Comparison of ENCODE assay signal across 1 cellular context in the genomic region with DNA sequence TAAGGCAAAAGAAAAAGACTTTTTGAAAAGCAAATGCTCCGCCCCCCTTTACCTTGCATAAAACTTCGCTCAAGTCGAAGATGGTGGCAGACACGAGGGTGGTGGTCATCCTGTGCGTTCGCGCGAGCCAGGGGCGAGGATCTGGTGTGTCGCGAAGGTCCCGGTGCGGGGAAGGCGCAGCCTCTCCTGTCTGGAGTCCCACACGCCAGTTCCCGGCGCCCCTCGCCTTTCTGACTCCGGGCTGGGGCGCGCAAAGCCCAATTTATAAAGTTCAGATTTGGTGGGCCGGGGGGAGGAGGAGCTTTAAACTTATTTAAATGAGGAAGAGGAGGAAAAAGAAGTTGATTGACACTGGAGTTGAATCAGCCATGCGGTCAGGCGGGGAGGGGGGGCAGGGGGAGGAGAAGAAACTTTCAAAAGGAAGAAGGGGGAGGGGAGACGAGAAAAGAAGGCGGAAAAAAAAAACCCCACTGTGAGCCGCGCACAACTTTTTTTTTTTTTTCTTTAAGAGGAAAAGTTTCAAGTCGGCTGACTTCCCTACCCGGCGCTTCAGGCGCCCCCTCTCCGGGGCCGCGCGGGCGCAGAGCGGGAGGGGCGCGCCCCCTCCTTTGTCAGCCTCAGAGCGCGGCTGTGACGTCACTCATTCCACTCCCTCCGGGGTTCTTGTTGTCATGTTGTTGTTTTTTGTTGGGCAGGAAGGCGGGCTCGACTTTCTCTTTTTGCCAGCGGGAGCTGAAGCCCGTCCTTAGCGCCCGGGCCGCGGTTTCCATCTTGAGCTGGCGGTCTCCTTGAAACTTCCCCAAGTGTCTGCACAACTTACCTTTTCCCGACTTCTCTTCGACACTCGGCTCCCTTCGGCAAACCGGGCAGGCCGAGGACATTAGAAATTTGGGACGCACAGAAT.
TF ChIP-seq lines count a peak whose summit lies in the region.

Gene ZFP36L1 (minus strand): TSS at position 238 of the 904 bp plus-strand sequence. CDS start 129 bp downstream, at position 109.

TF ChIP-seq in HEK293, 187 proteins besides CTCF, POLR2A, EP300 and RAD21 (continued from another document and continues in another):
- TF ChIP-seq ZNF76 (tag by site-specific recombination; IDR thresholded peaks at IDR 0.05; ENCODE audit: borderline replicate concordance, low read depth) (no peak; the same call in 1 of the 2 replicates), TSHZ1 (tag by site-specific recombination; IDR thresholded peaks at IDR 0.05; ENCODE audit: borderline replicate concordance) (no peak), ZNF548 (tag by site-specific recombination; IDR thresholded peaks at IDR 0.05) (no peak), ZNF707 (tag by site-specific recombination; IDR thresholded peaks at IDR 0.05) (no peak), GLI2 (tag by site-specific recombination; IDR thresholded peaks at IDR 0.05; ENCODE audit: borderline replicate concordance, low read depth) (no peak), ZNF292 (tag by site-specific recombination; IDR thresholded peaks at IDR 0.05; ENCODE audit: borderline replicate concordance, low read depth) (no peak), BCL11B (tag by site-specific recombination; IDR thresholded peaks at IDR 0.05; ENCODE audit: low read depth) (no peak), ZNF394 (tag by site-specific recombination; IDR thresholded peaks at IDR 0.05; ENCODE audit: borderline replicate concordance) (no peak), ZNF19 (tag by site-specific recombination; IDR thresholded peaks at IDR 0.05; ENCODE audit: low read depth) (no peak), ZNF133 (tag by site-specific recombination; IDR thresholded peaks at IDR 0.05) (no peak), ZNF585B (tag by site-specific recombination; IDR thresholded peaks at IDR 0.05) (no peak), ZNF184 (tag by site-specific recombination; IDR thresholded peaks at IDR 0.05) (no peak), OSR2 (tag by site-specific recombination; IDR thresholded peaks at IDR 0.05) (no peak), ZNF23 (tag by site-specific recombination; IDR thresholded peaks at IDR 0.05; ENCODE audit: borderline replicate concordance) (no peak), ZFHX2 (tag by site-specific recombination; conservative IDR thresholded peaks at IDR 0.05) (peak; percentile 18; the same call in 1 of the 2 replicates), ZBTB48 (tag by site-specific recombination; IDR thresholded peaks at IDR 0.05) (no peak), ZBTB21 (tag by site-specific recombination; IDR thresholded peaks at IDR 0.05) (peak; percentile 96), ZNF623 (tag by site-specific recombination; IDR thresholded peaks at IDR 0.05) (no peak), ZNF596 (tag by site-specific recombination; IDR thresholded peaks at IDR 0.05) (no peak), ZSCAN4 (tag by site-specific recombination; IDR thresholded peaks at IDR 0.05) (no peak), ZFP69B (tag by site-specific recombination; IDR thresholded peaks at IDR 0.05) (no peak), MYNN (tag by site-specific recombination; IDR thresholded peaks at IDR 0.05; ENCODE audit: borderline replicate concordance) (no peak), ZBTB1 (tag by site-specific recombination; IDR thresholded peaks at IDR 0.05) (no peak), ZNF48 (tag by site-specific recombination; IDR thresholded peaks at IDR 0.05) (no peak), ZNF341 (tag by site-specific recombination; IDR thresholded peaks at IDR 0.05; ENCODE audit: low read depth) (peak; percentile 89), SCRT2 (tag by site-specific recombination; IDR thresholded peaks at IDR 0.05) (no peak), AEBP2 (tag by site-specific recombination; IDR thresholded peaks at IDR 0.05; ENCODE audit: borderline replicate concordance) (no peak), SETDB1 (IDR thresholded peaks at IDR 0.05; ENCODE audit: insufficient read length, low read length) (no peak), ZNF248 (tag by site-specific recombination; IDR thresholded peaks at IDR 0.05) (no peak), ZNF175 (tag by site-specific recombination; IDR thresholded peaks at IDR 0.05) (no peak), ZNF239 (tag by site-specific recombination; IDR thresholded peaks at IDR 0.05) (no peak), ZNF16 (tag by site-specific recombination; IDR thresholded peaks at IDR 0.05; ENCODE audit: low read depth) (no peak), ZNF404 (tag by site-specific recombination; IDR thresholded peaks at IDR 0.05) (no peak), ZNF600 (tag by site-specific recombination; IDR thresholded peaks at IDR 0.05) (peak; percentile 85), PBX3 (CRISPR knock-in tag; IDR thresholded peaks at IDR 0.05) (no peak), REPIN1 (tag by site-specific recombination; IDR thresholded peaks at IDR 0.05; ENCODE audit: low read depth) (no peak), ZNF266 (tag by site-specific recombination; IDR thresholded peaks at IDR 0.05; ENCODE audit: low read depth) (no peak)
- TF ChIP-seq, protein P1, sequence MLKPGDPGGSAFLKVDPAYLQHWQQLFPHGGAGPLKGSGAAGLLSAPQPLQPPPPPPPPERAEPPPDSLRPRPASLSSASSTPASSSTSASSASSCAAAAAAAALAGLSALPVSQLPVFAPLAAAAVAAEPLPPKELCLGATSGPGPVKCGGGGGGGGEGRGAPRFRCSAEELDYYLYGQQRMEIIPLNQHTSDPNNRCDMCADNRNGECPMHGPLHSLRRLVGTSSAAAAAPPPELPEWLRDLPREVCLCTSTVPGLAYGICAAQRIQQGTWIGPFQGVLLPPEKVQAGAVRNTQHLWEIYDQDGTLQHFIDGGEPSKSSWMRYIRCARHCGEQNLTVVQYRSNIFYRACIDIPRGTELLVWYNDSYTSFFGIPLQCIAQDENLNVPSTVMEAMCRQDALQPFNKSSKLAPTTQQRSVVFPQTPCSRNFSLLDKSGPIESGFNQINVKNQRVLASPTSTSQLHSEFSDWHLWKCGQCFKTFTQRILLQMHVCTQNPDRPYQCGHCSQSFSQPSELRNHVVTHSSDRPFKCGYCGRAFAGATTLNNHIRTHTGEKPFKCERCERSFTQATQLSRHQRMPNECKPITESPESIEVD (tag by site-specific recombination; IDR thresholded peaks at IDR 0.05), result peak; percentile 66
- TF ChIP-seq, protein P2, sequence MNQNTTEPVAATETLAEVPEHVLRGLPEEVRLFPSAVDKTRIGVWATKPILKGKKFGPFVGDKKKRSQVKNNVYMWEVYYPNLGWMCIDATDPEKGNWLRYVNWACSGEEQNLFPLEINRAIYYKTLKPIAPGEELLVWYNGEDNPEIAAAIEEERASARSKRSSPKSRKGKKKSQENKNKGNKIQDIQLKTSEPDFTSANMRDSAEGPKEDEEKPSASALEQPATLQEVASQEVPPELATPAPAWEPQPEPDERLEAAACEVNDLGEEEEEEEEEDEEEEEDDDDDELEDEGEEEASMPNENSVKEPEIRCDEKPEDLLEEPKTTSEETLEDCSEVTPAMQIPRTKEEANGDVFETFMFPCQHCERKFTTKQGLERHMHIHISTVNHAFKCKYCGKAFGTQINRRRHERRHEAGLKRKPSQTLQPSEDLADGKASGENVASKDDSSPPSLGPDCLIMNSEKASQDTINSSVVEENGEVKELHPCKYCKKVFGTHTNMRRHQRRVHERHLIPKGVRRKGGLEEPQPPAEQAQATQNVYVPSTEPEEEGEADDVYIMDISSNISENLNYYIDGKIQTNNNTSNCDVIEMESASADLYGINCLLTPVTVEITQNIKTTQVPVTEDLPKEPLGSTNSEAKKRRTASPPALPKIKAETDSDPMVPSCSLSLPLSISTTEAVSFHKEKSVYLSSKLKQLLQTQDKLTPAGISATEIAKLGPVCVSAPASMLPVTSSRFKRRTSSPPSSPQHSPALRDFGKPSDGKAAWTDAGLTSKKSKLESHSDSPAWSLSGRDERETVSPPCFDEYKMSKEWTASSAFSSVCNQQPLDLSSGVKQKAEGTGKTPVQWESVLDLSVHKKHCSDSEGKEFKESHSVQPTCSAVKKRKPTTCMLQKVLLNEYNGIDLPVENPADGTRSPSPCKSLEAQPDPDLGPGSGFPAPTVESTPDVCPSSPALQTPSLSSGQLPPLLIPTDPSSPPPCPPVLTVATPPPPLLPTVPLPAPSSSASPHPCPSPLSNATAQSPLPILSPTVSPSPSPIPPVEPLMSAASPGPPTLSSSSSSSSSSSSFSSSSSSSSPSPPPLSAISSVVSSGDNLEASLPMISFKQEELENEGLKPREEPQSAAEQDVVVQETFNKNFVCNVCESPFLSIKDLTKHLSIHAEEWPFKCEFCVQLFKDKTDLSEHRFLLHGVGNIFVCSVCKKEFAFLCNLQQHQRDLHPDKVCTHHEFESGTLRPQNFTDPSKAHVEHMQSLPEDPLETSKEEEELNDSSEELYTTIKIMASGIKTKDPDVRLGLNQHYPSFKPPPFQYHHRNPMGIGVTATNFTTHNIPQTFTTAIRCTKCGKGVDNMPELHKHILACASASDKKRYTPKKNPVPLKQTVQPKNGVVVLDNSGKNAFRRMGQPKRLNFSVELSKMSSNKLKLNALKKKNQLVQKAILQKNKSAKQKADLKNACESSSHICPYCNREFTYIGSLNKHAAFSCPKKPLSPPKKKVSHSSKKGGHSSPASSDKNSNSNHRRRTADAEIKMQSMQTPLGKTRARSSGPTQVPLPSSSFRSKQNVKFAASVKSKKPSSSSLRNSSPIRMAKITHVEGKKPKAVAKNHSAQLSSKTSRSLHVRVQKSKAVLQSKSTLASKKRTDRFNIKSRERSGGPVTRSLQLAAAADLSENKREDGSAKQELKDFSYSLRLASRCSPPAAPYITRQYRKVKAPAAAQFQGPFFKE (tag by site-specific recombination; IDR thresholded peaks at IDR 0.05; ENCODE audit: borderline replicate concordance), result no peak
- TF ChIP-seq, protein P3, sequence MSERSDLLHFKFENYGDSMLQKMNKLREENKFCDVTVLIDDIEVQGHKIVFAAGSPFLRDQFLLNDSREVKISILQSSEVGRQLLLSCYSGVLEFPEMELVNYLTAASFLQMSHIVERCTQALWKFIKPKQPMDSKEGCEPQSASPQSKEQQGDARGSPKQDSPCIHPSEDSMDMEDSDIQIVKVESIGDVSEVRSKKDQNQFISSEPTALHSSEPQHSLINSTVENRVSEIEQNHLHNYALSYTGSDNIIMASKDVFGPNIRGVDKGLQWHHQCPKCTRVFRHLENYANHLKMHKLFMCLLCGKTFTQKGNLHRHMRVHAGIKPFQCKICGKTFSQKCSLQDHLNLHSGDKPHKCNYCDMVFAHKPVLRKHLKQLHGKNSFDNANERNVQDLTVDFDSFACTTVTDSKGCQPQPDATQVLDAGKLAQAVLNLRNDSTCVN (tag by site-specific recombination; optimal IDR thresholded peaks at IDR 0.05), result peak; percentile 81
- TF ChIP-seq, protein P4, sequence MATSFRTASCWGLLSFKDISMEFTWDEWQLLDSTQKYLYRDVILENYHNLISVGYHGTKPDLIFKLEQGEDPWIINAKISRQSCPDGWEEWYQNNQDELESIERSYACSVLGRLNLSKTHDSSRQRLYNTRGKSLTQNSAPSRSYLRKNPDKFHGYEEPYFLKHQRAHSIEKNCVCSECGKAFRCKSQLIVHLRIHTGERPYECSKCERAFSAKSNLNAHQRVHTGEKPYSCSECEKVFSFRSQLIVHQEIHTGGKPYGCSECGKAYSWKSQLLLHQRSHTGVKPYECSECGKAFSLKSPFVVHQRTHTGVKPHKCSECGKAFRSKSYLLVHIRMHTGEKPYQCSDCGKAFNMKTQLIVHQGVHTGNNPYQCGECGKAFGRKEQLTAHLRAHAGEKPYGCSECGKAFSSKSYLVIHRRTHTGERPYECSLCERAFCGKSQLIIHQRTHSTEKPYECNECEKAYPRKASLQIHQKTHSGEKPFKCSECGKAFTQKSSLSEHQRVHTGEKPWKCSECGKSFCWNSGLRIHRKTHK (tag by site-specific recombination; IDR thresholded peaks at IDR 0.05), result no peak
